Comparison of ENCODE assay signal across 14 cellular contexts in the genomic region with DNA sequence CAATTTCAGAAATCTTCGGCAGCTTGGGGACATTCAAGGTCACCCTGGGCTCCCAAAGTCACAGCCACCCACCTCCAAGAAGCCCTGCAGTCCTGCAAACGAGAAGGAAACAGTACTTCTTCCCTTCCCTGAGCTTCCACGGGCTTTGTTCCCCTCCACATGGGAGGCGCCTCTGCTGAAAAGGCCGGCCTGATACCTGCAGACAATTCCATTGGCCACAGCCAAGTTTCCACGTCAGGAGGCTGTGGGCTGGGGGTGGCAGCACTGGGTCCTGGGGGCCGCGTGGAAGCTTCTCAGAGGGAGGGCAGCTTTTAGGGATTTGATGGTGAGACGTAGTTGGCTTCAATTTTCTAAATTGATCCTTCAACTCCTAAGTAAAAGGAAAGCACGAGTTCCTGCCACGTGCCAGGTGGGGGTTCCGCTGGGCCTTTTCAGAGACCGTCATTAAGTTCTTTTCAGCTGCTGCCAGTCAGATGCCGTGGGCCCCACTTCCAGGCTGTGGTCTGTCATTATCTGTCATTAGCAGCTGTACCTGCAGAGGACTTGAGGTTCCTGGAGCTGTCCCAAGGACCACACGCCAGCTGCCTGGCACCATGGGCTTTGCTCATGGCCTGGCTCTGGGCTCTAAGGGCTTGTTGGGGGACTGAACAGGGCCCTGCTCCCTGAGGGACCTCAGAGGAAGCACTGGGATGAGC.
"Had no signal": no experiment of that assay in that cellular context is flagged by ENCODE, and none has a peak within 500 bp of the region (broad histone marks: within the 10 kb centered on the region; RNA-seq: fewer than 3 reads in every experiment).

No MANE protein-coding gene starts in this region.

- H3K36me3 ChIP-seq: gastrocnemius medialis, heart right ventricle had no signal

- H3K4me1 Mint-ChIP-seq: activated CD4-positive, alpha-beta T cell treated with anti-CD3 and anti-CD28 coated beads, Interleukin-2, amount 10 ng/mL, durations not matched to agents 7 days and 5 days; endodermal cell had no signal

- H3K4me1 ChIP-seq: gastrocnemius medialis, heart right ventricle, psoas muscle had no signal

- DNase-seq: activated CD4-positive, alpha-beta T cell treated with anti-CD3 and anti-CD28 coated beads, Interleukin-2, amount 10 ng/mL, durations not matched to agents 7 days and 5 days; activated CD4-positive, CD25-positive, alpha-beta regulatory T cell; activated naive CD4-positive, alpha-beta T cell; endodermal cell; gastrocnemius medialis; heart right ventricle; islet precursor cell; stimulated activated CD4-positive, alpha-beta T cell treated with anti-CD3 and anti-CD28 coated beads, Interleukin-1b, Interleukin-23, amount 100 ng/mL, for 48 hours; stimulated activated naive CD8-positive, alpha-beta T cell treated with anti-CD3 and anti-CD28 coated beads, Interleukin-15, amount 100 ng/mL, for 72 hours had no signal

- H3K27me3 Mint-ChIP-seq: activated CD4-positive, alpha-beta T cell treated with anti-CD3 and anti-CD28 coated beads, Interleukin-2, amount 10 ng/mL, durations not matched to agents 7 days and 5 days; type B pancreatic cell had no signal

- H3K27ac Mint-ChIP-seq: activated CD4-positive, alpha-beta T cell treated with anti-CD3 and anti-CD28 coated beads, Interleukin-2, amount 10 ng/mL, durations not matched to agents 7 days and 5 days; activated T-helper 1 cell treated with anti-CD3 and anti-CD28 coated beads, Interleukin-12 subunit alpha, Interleukin-12 subunit beta, Interleukin-2, Interleukin-4 antibody, amounts not matched to agents 30 ng/mL and 10 ng/mL and 1 ng/mL, durations not matched to agents 14 hours and 24 hours and 36 hours; endodermal cell; nephron; stimulated activated naive CD8-positive, alpha-beta T cell treated with anti-CD3 and anti-CD28 coated beads, Interleukin-15, amount 100 ng/mL, for 72 hours; type B pancreatic cell had no signal

- H3K36me3 Mint-ChIP-seq: type B pancreatic cell had no signal

- H3K9me3 Mint-ChIP-seq: activated CD4-positive, alpha-beta T cell treated with anti-CD3 and anti-CD28 coated beads, Interleukin-2, amount 10 ng/mL, durations not matched to agents 7 days and 5 days; activated T-helper 1 cell treated with anti-CD3 and anti-CD28 coated beads, Interleukin-12 subunit alpha, Interleukin-12 subunit beta, Interleukin-2, Interleukin-4 antibody, amounts not matched to agents 30 ng/mL and 10 ng/mL and 1 ng/mL, durations not matched to agents 14 hours and 24 hours and 36 hours; endodermal cell; nephron; stimulated activated naive CD8-positive, alpha-beta T cell treated with anti-CD3 and anti-CD28 coated beads, Interleukin-15, amount 100 ng/mL, for 72 hours had no signal

- H3K27ac ChIP-seq: dorsolateral prefrontal cortex, gastrocnemius medialis, heart right ventricle, psoas muscle had no signal

- H3K9me3 ChIP-seq: gastrocnemius medialis, psoas muscle had no signal

- H3K4me3 ChIP-seq: dorsolateral prefrontal cortex, gastrocnemius medialis, heart right ventricle, psoas muscle had no signal

- H3K4me3 Mint-ChIP-seq: activated CD4-positive, alpha-beta T cell treated with anti-CD3 and anti-CD28 coated beads, Interleukin-2, amount 10 ng/mL, durations not matched to agents 7 days and 5 days; activated T-helper 1 cell treated with anti-CD3 and anti-CD28 coated beads, Interleukin-12 subunit alpha, Interleukin-12 subunit beta, Interleukin-2, Interleukin-4 antibody, amounts not matched to agents 30 ng/mL and 10 ng/mL and 1 ng/mL, durations not matched to agents 14 hours and 24 hours and 36 hours; endodermal cell; nephron; stimulated activated naive CD8-positive, alpha-beta T cell treated with anti-CD3 and anti-CD28 coated beads, Interleukin-15, amount 100 ng/mL, for 72 hours; type B pancreatic cell had no signal
